In the genomic region with DNA sequence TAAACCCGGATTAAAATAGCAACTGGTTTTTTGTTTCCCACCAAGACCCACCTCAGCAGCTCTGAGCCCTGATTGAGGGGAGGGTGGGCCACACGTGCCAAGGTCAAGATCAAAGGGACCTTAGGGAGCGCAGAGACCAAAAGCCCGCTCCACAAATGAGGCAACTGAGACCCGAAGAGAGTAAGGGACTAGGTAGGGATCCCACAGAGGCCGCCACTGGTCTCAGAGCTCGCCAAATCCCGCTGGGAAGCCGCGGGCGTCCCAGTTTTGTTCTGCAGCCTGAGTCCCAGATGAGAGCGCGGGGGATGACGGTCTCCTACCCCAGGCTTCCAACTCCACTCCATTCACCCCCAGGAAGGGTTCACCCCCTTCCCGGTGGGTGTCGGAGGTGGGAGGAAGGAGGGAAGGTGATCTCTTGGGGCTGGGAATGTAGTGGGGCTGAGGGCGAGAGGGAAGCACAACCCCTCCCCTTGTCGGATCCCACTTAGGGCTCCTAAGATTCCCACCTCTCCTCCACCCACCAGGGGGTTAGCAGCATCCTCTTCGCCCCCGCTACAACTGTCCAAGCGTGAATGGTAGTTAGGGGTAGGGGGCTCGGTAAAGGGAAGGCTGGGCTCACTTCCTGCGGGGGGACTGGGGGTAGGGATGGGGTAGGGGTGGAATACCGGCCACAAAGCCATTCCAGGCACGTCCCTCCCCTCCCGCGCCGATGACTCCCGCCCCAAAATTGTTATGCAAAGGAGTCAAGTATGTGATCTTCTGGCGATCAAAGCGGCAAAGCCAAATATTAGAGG, we compare ENCODE assay signal across 11 cellular contexts. TPM values are rescaled to one million over a fixed set of nuclear protein-coding genes. Genes with fewer than 3 reads are reported as not detected.
DNase-seq lines count a peak whose midpoint lies in the region; ATAC-seq, FAIRE-seq and TF ChIP-seq lines count a peak whose summit lies in the region.
"Had no signal": no experiment of that assay in that cellular context is flagged by ENCODE, and none has a peak within 500 bp of the region (broad histone marks: within the 10 kb centered on the region; RNA-seq: fewer than 3 reads in every experiment).

No MANE protein-coding gene starts in this region.

- no peaks in the 10 kb centered on the region for H3K9me3 Mint-ChIP-seq in naive thymus-derived CD8-positive, alpha-beta T cell

- DNase-seq in GM13977 (ENCODE audit: low spot score) (peak; percentile 31), coronary artery (ENCODE audit: low spot score) (peak; percentile 49), NCI-H345 treated with DMSO at 0.1 percent for 48 hours (lab: John Stamatoyannopoulos, UW; ENCODE audit: unreplicated experiment) (no peak), RCC 7860 (ENCODE audit: low spot score) (no peak)
- DNase-seq in naive thymus-derived CD8-positive, alpha-beta T cell, result no peak
- no peak for DNase-seq in stimulated activated naive CD4-positive, alpha-beta T cell (lab: John Stamatoyannopoulos, UW)

- H3K36me3 ChIP-seq in ACC112 (ENCODE audit: insufficient read depth, low read length), result no peaks in the 10 kb centered on the region

- peak overlapping the region in 9 of 10 donors; percentile 10 to 80 (median 38) for H3K4me3 Mint-ChIP-seq in naive thymus-derived CD8-positive, alpha-beta T cell

- in situ Hi-C loops in GM13977 (cut with MboI; ENCODE audit: low pct_unique_long_range_greater_than_20kb, low sequenced_read_pairs, unreplicated experiment), result loop anchor here (10.0 to 25.0 kb wide), 2 partner anchors 630 to 817 kb away; no protein-coding TSS in a partner anchor

- peaks cover 24% of the 10 kb centered on the region for H3K27me3 ChIP-seq in ACC112 (ENCODE audit: insufficient read depth, low read length)

- ATAC-seq in naive thymus-derived CD8-positive, alpha-beta T cell, result no peak
- ATAC-seq in HG03460 (IDR thresholded peaks at IDR 0.05; ENCODE audit: unreplicated experiment), result no peak

- H3K79me2 ChIP-seq in ACC112 (ENCODE audit: control insufficient read depth, insufficient read depth, low read length, unreplicated experiment), result no peaks in the 10 kb centered on the region

- TF ChIP-seq CTCF in GM13977 (IDR thresholded peaks at IDR 0.05; ENCODE audit: extremely low read depth, insufficient read depth, missing control alignments), result no peak
- no peak for TF ChIP-seq CTCF in coronary artery (IDR thresholded peaks at IDR 0.05)

- H3K27ac ChIP-seq in ACC112 (ENCODE audit: low read depth, low read length), result no peak overlapping the region
- no peak overlapping the region for H3K27ac ChIP-seq in coronary artery

- POLR2A ChIA-PET in naive thymus-derived CD8-positive, alpha-beta T cell (lab: Charles Lee), result interaction anchor here (0.9 kb wide), 1 partner anchor 8 kb away, joined by 3 read pairs; a partner anchor contains a TSS

- H3K27me3 Mint-ChIP-seq in naive thymus-derived CD8-positive, alpha-beta T cell, result peaks cover 46 to 93% (median 67%) of the 10 kb centered on the region in 5 donors

- no peaks in the 10 kb centered on the region for H3K4me1 ChIP-seq in ACC112 (ENCODE audit: control insufficient read depth, insufficient read depth, low read length, unreplicated experiment)

- no peak for FAIRE-seq in RCC 7860 (lab: Jason Lieb, UNC)
- FAIRE-seq: kidney had no signal

- H2AFZ ChIP-seq in ACC112 (ENCODE audit: low read length, unreplicated experiment), result no peak overlapping the region

- peaks cover 21 to 31% (median 27%) of the 10 kb centered on the region in 4 donors for H3K4me1 Mint-ChIP-seq in naive thymus-derived CD8-positive, alpha-beta T cell

- H3K36me3 Mint-ChIP-seq in naive thymus-derived CD8-positive, alpha-beta T cell, result no peaks in the 10 kb centered on the region

- H3K27ac Mint-ChIP-seq in naive thymus-derived CD8-positive, alpha-beta T cell, result peak overlapping the region in 3 of 10 donors; percentile 43 to 75 (median 48)
- H3K27ac Mint-ChIP-seq: CD14-positive monocyte had no signal

- H3K4me3 ChIP-seq in ACC112 (ENCODE audit: low read depth, low read length) (peak overlapping the region; percentile 76), coronary artery (no peak overlapping the region)

RNA-seq across cellular contexts. Expression of a gene that starts 7.3 kb away (rescaled TPM):
- not detected for total RNA-seq in naive thymus-derived CD8-positive, alpha-beta T cell
- polyA plus RNA-seq in naive thymus-derived CD8-positive, alpha-beta T cell, result not detected
- total RNA-seq: activated CD8-positive, alpha-beta T cell treated with anti-CD3 and anti-CD28 coated beads, Interleukin-2, amount 10 ng/mL, durations not matched to agents 7 days and 5 days had no signal
- polyA plus RNA-seq: CD14-positive monocyte had no signal

Comparison
In these comparisons a context has a peak if more than half of its experiments do, and no peak if none do; other contexts are left out.
1. DNase-seq: peak in GM13977 (single experiment) and coronary artery (single experiment); none in naive thymus-derived CD8-positive, alpha-beta T cell (0 of 10), NCI-H345 treated with DMSO at 0.1 percent for 48 hours (single experiment), stimulated activated naive CD4-positive, alpha-beta T cell (0 of 6) and RCC 7860 (single experiment).